ENCODE assay signal across 8 cellular contexts in genomic region chr2:241508510-241509407, GRCh38. TPM values are rescaled to one million over a fixed set of nuclear protein-coding genes. Genes with fewer than 3 reads are reported as not detected.
A peak's percentile ranks its signal among the peaks of the same experiment; 100 is the strongest.
DNase-seq lines count a peak whose midpoint lies in the region; ATAC-seq and TF ChIP-seq lines count a peak whose summit lies in the region.

Gene STK25 (minus strand): TSS chr2:241508584. CDS start chr2:241508035, 549 bp downstream.

- H3K79me2 ChIP-seq in parathyroid adenoma = peaks cover 15% of the 10 kb centered on the region

- H3K36me3 ChIP-seq in parathyroid adenoma (ENCODE audit: control insufficient read depth, insufficient read depth, low read length) (no peaks in the 10 kb centered on the region), tibial nerve (peaks cover 0 to 8% (median 0%) of the 10 kb centered on the region in 3 donors)

- ATAC-seq in HG02759 (IDR thresholded peaks at IDR 0.05; ENCODE audit: unreplicated experiment) (peak; percentile 96), Right ventricle myocardium superior (ENCODE audit: poor library complexity) (peak; percentile 98)

- 1 to 6% methylated on average over 12 to 86 of the region's 102 CpGs for WGBS in tibial nerve, 2 donors

- H3K4me3 ChIP-seq in GM12865 (ENCODE audit: low read depth, low read length) = peak within 1 kb of the TSS; percentile 85
- H3K4me3 ChIP-seq in parathyroid adenoma (ENCODE audit: low read depth, low read length) = peak within 1 kb of the TSS; percentile 82
- peak within 1 kb of the TSS; percentile 78 to 94 (median 82) for H3K4me3 ChIP-seq in tibial nerve

- TF ChIP-seq EP300 in tibial nerve (IDR thresholded peaks at IDR 0.05) = peak; percentile 54 to 90

- DNase-seq in GM12865 (ENCODE audit: low read depth) (peak; percentile 99), NCI-H1417 (lab: John Stamatoyannopoulos, UW) (peak; percentile 94 to 98 (median 98)), SW 1271 (lab: John Stamatoyannopoulos, UW) (peak; percentile 96 to 97), Right ventricle myocardium superior (peak; percentile 99), tibial nerve (ENCODE audit: low spot score in 2 of 2) (peak; percentile 89 to 90)
- DNase-seq in activated naive CD8-positive, alpha-beta T cell treated with anti-CD3 and anti-CD28 coated beads, Interleukin-2, amount 50 U/mL, for 16 hours (ENCODE audit: low read depth, low spot score) = peak; percentile 90

- H3K4me2 ChIP-seq in parathyroid adenoma (ENCODE audit: low read length) = peak within 1 kb of the TSS; percentile 100

- H3K9ac ChIP-seq in parathyroid adenoma = peak within 1 kb of the TSS; percentile 69

- H3K9me3 ChIP-seq in parathyroid adenoma (ENCODE audit: control insufficient read depth, low read length) (no peaks in the 10 kb centered on the region), tibial nerve (no peaks in the 10 kb centered on the region)

- H3K4me1 ChIP-seq in parathyroid adenoma = peaks cover 10% of the 10 kb centered on the region
- H3K4me1 ChIP-seq in tibial nerve = peaks cover 0 to 41% (median 23%) of the 10 kb centered on the region in 4 donors

- TF ChIP-seq POLR2A in tibial nerve (IDR thresholded peaks at IDR 0.05) = peak in 1 of 2 donors; percentile 62

- peak within 1 kb of the TSS; percentile 84 for H2AFZ ChIP-seq in parathyroid adenoma

- H3K27me3 ChIP-seq in parathyroid adenoma (ENCODE audit: control insufficient read depth, insufficient read depth, low read length) (no peaks in the 10 kb centered on the region), tibial nerve (no peaks in the 10 kb centered on the region)

- H3K27ac ChIP-seq in parathyroid adenoma (peak within 1 kb of the TSS; percentile 58), tibial nerve (peak within 1 kb of the TSS; percentile 69 to 91 (median 86))

- intact Hi-C loops in Right ventricle myocardium superior (cut with DNase I) = no loop called here

- TF ChIP-seq CTCF in GM12865 (IDR thresholded peaks at IDR 0.05; ENCODE audit: insufficient read depth, low read depth, low read length, missing control alignments) = no peak
- TF ChIP-seq CTCF in parathyroid adenoma (IDR thresholded peaks at IDR 0.05) = no peak
- peak in 1 of 5 experiments; percentile 30 for TF ChIP-seq CTCF in tibial nerve (IDR thresholded peaks at IDR 0.05)

RNA-seq across cellular contexts. Expression of gene STK25, which starts in this region (rescaled TPM):
- total RNA-seq in Right ventricle myocardium superior (85.9 TPM), tibial nerve (100 to 1,000 TPM; 234 to 301 (median 275) TPM)

Comparison
In these comparisons a context has a peak if more than half of its experiments do, and no peak if none do; other contexts are left out.
1. Peak in every context shown above with its lines: DNase-seq, ATAC-seq, H3K4me3 ChIP-seq and H3K27ac ChIP-seq.